Comparison of ENCODE assay signal across 5 cellular contexts in the genomic region with DNA sequence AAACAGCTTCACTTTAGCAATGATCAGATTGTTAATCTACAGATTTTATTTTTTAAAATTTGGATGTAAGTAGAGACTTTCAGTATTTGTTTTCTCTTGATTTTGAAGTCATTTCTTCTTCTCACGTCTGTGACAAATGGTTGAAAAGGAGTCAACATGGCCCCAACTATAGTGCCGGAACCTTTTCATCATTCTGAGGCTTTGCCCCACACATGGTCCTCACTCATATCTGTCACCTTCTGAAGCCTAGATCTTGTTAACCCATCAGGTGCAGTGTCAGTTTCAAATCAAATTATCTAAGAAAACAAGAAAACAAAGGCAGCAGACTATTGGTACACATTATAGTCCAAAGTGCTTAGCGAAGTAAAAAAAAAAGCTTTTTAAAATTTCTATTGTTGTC.
"Had no signal": no experiment of that assay in that cellular context is flagged by ENCODE, and none has a peak within 500 bp of the region (broad histone marks: within the 10 kb centered on the region; RNA-seq: fewer than 3 reads in every experiment).

No MANE protein-coding gene starts in this region.

- ATAC-seq: HepG2, K562 had no signal

- H3K4me1 Mint-ChIP-seq: IgD-negative memory B cell had no signal

- H3K27ac Mint-ChIP-seq: IgD-negative memory B cell had no signal

- H3K9me3 Mint-ChIP-seq: IgD-negative memory B cell had no signal

- H3K27me3 Mint-ChIP-seq: IgD-negative memory B cell had no signal

- H3K4me3 Mint-ChIP-seq: IgD-negative memory B cell had no signal

- H3K36me3 Mint-ChIP-seq: IgD-negative memory B cell had no signal

- DNase-seq: IMR-90, KBM-7 had no signal
